ENCODE assay signal across 10 cellular contexts in genomic region chr14:69616408-69616773, GRCh38. TPM values are rescaled to one million over a fixed set of nuclear protein-coding genes. Genes with fewer than 3 reads are reported as not detected.
DNase-seq lines count a peak whose midpoint lies in the region; TF ChIP-seq lines count a peak whose summit lies in the region.
"Had no signal": no experiment of that assay in that cellular context is flagged by ENCODE, and none has a peak within 500 bp of the region (broad histone marks: within the 10 kb centered on the region; RNA-seq: fewer than 3 reads in every experiment).

No MANE protein-coding gene starts in this region.

- no peaks in the 10 kb centered on the region for H3K27me3 ChIP-seq in fibroblast of lung (ENCODE audit: control insufficient read depth, insufficient read depth, low read length)

- peak overlapping the region; percentile 30 for H3K4me2 ChIP-seq in fibroblast of lung (ENCODE audit: extremely low read depth, insufficient read depth, low read length)

- H4K20me1 ChIP-seq in fibroblast of lung (ENCODE audit: control insufficient read depth, extremely low read depth, insufficient read depth, low read length): no peaks in the 10 kb centered on the region

- H3K79me2 ChIP-seq in fibroblast of lung (ENCODE audit: control insufficient read depth, insufficient read depth, low read length): peaks cover 61% of the 10 kb centered on the region

- H2AFZ ChIP-seq in fibroblast of lung (ENCODE audit: low read length): no peak overlapping the region

- H3K27ac ChIP-seq in fibroblast of lung (ENCODE audit: insufficient read depth, low read length): peak overlapping the region; percentile 18
- H3K27ac ChIP-seq in skin epidermis: peak overlapping the region in 20 of 21 experiments; percentile 56 to 98 (median 76)
- H3K27ac ChIP-seq: WERI-Rb-1 had no signal

- H3K9ac ChIP-seq in fibroblast of lung (ENCODE audit: insufficient read depth, low read length): no peak overlapping the region

- H3K4me1 ChIP-seq in fibroblast of lung (ENCODE audit: control insufficient read depth, extremely low read depth, insufficient read depth, low read length): peaks cover 9% of the 10 kb centered on the region

- TF ChIP-seq CTCF in GM12864 (IDR thresholded peaks at IDR 0.05; ENCODE audit: low read depth, low read length, missing control alignments): no peak
- no peak for TF ChIP-seq CTCF in WI38 (IDR thresholded peaks at IDR 0.05; ENCODE audit: low read depth, low read length)
- no peak for TF ChIP-seq CTCF in fibroblast of lung (conservative IDR thresholded peaks at IDR 0.05 in 1 of 2, IDR thresholded peaks at IDR 0.05 in 1 of 2; ENCODE audit: low read depth in 1 of 2, low read length in 2 of 2)

- H3K4me3 ChIP-seq in GM12864 (ENCODE audit: low read depth, low read length) (peak overlapping the region; percentile 43; the same call in 1 of the 2 replicates), WI38 (ENCODE audit: low read depth, low read length) (peak overlapping the region; percentile 43), fibroblast of lung (replicated peaks in 1 of 4; ENCODE audit: control extremely low read depth in 1 of 4, insufficient read depth in 1 of 4, low read depth in 3 of 4, low read length in 4 of 4) (peak overlapping the region in 1 of 4 experiments; percentile 39), skin epidermis (no peak overlapping the region)

- H3K36me3 ChIP-seq in fibroblast of lung (ENCODE audit: control insufficient read depth, insufficient read depth, low read length): no peaks in the 10 kb centered on the region

- DNase-seq in GM12864 (ENCODE audit: low read depth) (no peak), fibroblast of lung (ENCODE audit: low read depth in 2 of 2) (no peak), DMS79 (lab: John Stamatoyannopoulos, UW) (no peak), iPS-NIHi7 (ENCODE audit: extremely low spot score) (no peak), foreskin melanocyte (no peak)
- DNase-seq in activated effector memory CD4-positive, alpha-beta T cell treated with anti-CD3 and anti-CD28 coated beads, Interleukin-2, amount 50 U/mL, for 16 hours: no peak
- DNase-seq: NCI-H1417 treated with DMSO at 0.1 percent for 48 hours, WERI-Rb-1 had no signal

- no peaks in the 10 kb centered on the region for H3K9me3 ChIP-seq in fibroblast of lung (ENCODE audit: control insufficient read depth, insufficient read depth, low read depth, low read length)

RNA-seq across cellular contexts. Expression of gene SUSD6, which starts 5.0 kb away (rescaled TPM):
- 5.6 and 9.1 TPM in 2 replicates for total RNA-seq in fibroblast of lung
- polyA plus RNA-seq in fibroblast of lung: 9.2 and 11.4 TPM in 2 replicates
- polyA plus RNA-seq in fibroblast of lung (2012): 7.2 and 9.7 TPM in 2 replicates
- 18.3 and 25.3 TPM in 2 replicates for polyA minus RNA-seq in fibroblast of lung (ENCODE audit: low replicate concordance)

RNA-seq across cellular contexts. Expression of gene CCDC177, which starts 41.7 kb away (rescaled TPM):
- total RNA-seq in fibroblast of lung: not detected in 2 replicates
- not detected in 2 replicates for polyA plus RNA-seq in fibroblast of lung
- polyA plus RNA-seq in fibroblast of lung (2012): not detected in 2 replicates
- polyA minus RNA-seq in fibroblast of lung (ENCODE audit: low replicate concordance): not detected in 2 replicates

Comparison
In these comparisons a context has a peak if more than half of its experiments do, and no peak if none do; other contexts are left out.
1. H3K4me3 ChIP-seq: peak in GM12864 (single experiment) and WI38 (single experiment); none in skin epidermis (0 of 7).